2 cellular contexts compared by ENCODE assay signal in genomic region chr19:52155596-52156359, GRCh38.
TF ChIP-seq lines count a peak whose summit lies in the region.

No MANE protein-coding gene starts in this region.

TF ChIP-seq in liver, 16 proteins besides CTCF, POLR2A, EP300 and RAD21:
- no peak for TF ChIP-seq EGR1 (IDR thresholded peaks at IDR 0.05; ENCODE audit: low read depth in 2 of 2)
- no peak for TF ChIP-seq FOXA2 (IDR thresholded peaks at IDR 0.05)
- no peak for TF ChIP-seq REST (IDR thresholded peaks at IDR 0.05)
- TF ChIP-seq, protein P1, sequence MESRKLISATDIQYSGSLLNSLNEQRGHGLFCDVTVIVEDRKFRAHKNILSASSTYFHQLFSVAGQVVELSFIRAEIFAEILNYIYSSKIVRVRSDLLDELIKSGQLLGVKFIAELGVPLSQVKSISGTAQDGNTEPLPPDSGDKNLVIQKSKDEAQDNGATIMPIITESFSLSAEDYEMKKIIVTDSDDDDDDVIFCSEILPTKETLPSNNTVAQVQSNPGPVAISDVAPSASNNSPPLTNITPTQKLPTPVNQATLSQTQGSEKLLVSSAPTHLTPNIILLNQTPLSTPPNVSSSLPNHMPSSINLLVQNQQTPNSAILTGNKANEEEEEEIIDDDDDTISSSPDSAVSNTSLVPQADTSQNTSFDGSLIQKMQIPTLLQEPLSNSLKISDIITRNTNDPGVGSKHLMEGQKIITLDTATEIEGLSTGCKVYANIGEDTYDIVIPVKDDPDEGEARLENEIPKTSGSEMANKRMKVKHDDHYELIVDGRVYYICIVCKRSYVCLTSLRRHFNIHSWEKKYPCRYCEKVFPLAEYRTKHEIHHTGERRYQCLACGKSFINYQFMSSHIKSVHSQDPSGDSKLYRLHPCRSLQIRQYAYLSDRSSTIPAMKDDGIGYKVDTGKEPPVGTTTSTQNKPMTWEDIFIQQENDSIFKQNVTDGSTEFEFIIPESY (IDR thresholded peaks at IDR 0.05) = no peak
- no peak for TF ChIP-seq JUND (IDR thresholded peaks at IDR 0.05)
- TF ChIP-seq SP1 (IDR thresholded peaks at IDR 0.05) = no peak
- TF ChIP-seq YY1 (IDR thresholded peaks at IDR 0.05) = no peak
- no peak for TF ChIP-seq FOXA1 (IDR thresholded peaks at IDR 0.05)
- no peak for TF ChIP-seq RXRA (IDR thresholded peaks at IDR 0.05)
- no peak for TF ChIP-seq HNF4A (conservative IDR thresholded peaks at IDR 0.05)
- TF ChIP-seq, protein P2, sequence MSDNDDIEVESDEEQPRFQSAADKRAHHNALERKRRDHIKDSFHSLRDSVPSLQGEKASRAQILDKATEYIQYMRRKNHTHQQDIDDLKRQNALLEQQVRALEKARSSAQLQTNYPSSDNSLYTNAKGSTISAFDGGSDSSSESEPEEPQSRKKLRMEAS (IDR thresholded peaks at IDR 0.05) = no peak
- TF ChIP-seq HNF4G (IDR thresholded peaks at IDR 0.05) = no peak
- no peak for TF ChIP-seq NR2F2 (IDR thresholded peaks at IDR 0.05)

TF ChIP-seq in endothelial cell of umbilical vein, 7 proteins besides CTCF, POLR2A, EP300 and RAD21:
- TF ChIP-seq POLR2AphosphoS5 (IDR thresholded peaks at IDR 0.05; ENCODE audit: insufficient read depth, low read depth, low read length) (no peak), EZH2 (IDR thresholded peaks at IDR 0.05; ENCODE audit: borderline replicate concordance, low read depth, low read length, severe bottlenecking) (no peak), GATA2 (IDR thresholded peaks at IDR 0.05; ENCODE audit: insufficient read depth, insufficient read length, low read depth, low read length) (no peak)
